Comparison of ENCODE assay signal across 23 cellular contexts in genomic region chr12:49956663-49957569, GRCh38. TPM values are rescaled to one million over a fixed set of nuclear protein-coding genes. Genes with fewer than 3 reads are reported as not detected.
DNase-seq lines count a peak whose midpoint lies in the region; TF ChIP-seq lines count a peak whose summit lies in the region.
"Had no signal": no experiment of that assay in that cellular context is flagged by ENCODE, and none has a peak within 500 bp of the region (broad histone marks: within the 10 kb centered on the region; RNA-seq: fewer than 3 reads in every experiment).

No MANE protein-coding gene starts in this region.

- H3K36me3 ChIP-seq in left ventricle myocardium inferior = no peaks in the 10 kb centered on the region

- DNase-seq in Caki2 (ENCODE audit: low read depth) (peak; percentile 30), NCI-H82 treated with DMSO at 0.1 percent for 48 hours (lab: John Stamatoyannopoulos, UW; ENCODE audit: unreplicated experiment) (peak; percentile 72), glomerular visceral epithelial cell (ENCODE audit: extremely low spot score) (peak; percentile 39), retinal pigment epithelial cell (ENCODE audit: low read depth) (peak; percentile 62), left ventricle myocardium inferior (no peak), NCI-H526 (lab: John Stamatoyannopoulos, UW) (no peak)
- DNase-seq in central memory CD4-positive, alpha-beta T cell = no peak
- no peak for DNase-seq in stimulated activated CD8-positive, alpha-beta memory T cell treated with anti-CD3 and anti-CD28 coated beads, Interleukin-4, amount 100 ng/mL, for 48 hours
- DNase-seq: C1 segment of cervical spinal cord; DMS79 treated with DMSO at 0.1 percent for 48 hours; GOT3; NCI-H1092; NCI-H146; NCI-H2029 treated with DMSO at 0.1 percent for 48 hours; NCI-H2171; NCI-H526 treated with DMSO at 0.1 percent for 48 hours; NK-92 treated with Interleukin-12 subunit alpha and Interleukin-12 subunit beta, amount 100 ng/mL, for 24 hours; Right ventricle myocardium superior had no signal

- no peaks in the 10 kb centered on the region for H3K9me3 ChIP-seq in left ventricle myocardium inferior (replicated peaks)
- H3K9me3 ChIP-seq: A549 had no signal

- H3K4me1 ChIP-seq in left ventricle myocardium inferior = peaks cover 20% of the 10 kb centered on the region

- H3K4me3 ChIP-seq in retinal pigment epithelial cell (ENCODE audit: low read length) (no peak overlapping the region), left ventricle myocardium inferior (no peak overlapping the region)
- H3K4me3 ChIP-seq: A549, SK-N-MC had no signal

- TF ChIP-seq CTCF in retinal pigment epithelial cell (conservative IDR thresholded peaks at IDR 0.05; ENCODE audit: low read depth, low read length) (no peak), left ventricle myocardium inferior (IDR thresholded peaks at IDR 0.05; ENCODE audit: borderline replicate concordance) (no peak)

- H3K27ac ChIP-seq in left ventricle myocardium inferior (replicated peaks) = no peak overlapping the region
- H3K27ac ChIP-seq: A549, KMS-11, SK-N-MC had no signal

- in situ Hi-C loops in Caki2 (cut with HindIII; ENCODE audit: low pct_unique_long_range_greater_than_20kb, low sequenced_read_pairs) = loop anchor here (25.0 kb wide), 1 partner anchor 105 kb away; the partner anchor contains the start of gene ASIC1

- H3K27me3 ChIP-seq in left ventricle myocardium inferior (ENCODE audit: low read depth) = peaks cover 86% of the 10 kb centered on the region

- intact Hi-C loops in left ventricle myocardium inferior (cut with micrococcal nuclease) = no loop called here

RNA-seq across cellular contexts. Expression of gene AQP5, which starts 4.8 kb away (rescaled TPM):
- not detected in 2 replicates for total RNA-seq in Caki2 (2014; rRNA removed; shearing (Covaris generic); ENCODE audit: low replicate concordance)
- 0.41 TPM for total RNA-seq in left ventricle myocardium inferior
- total RNA-seq: G401, MCF 10A had no signal

RNA-seq across cellular contexts. Expression of gene AQP2, which starts 6.4 kb away (rescaled TPM):
- not detected in 2 replicates for total RNA-seq in Caki2 (2014; rRNA removed; shearing (Covaris generic); ENCODE audit: low replicate concordance)
- not detected for total RNA-seq in left ventricle myocardium inferior
- total RNA-seq: G401, MCF 10A, Right ventricle myocardium superior had no signal

RNA-seq across cellular contexts. Expression of gene AQP6, which starts 15.8 kb away (rescaled TPM):
- not detected in 2 replicates for total RNA-seq in Caki2 (2014; rRNA removed; shearing (Covaris generic); ENCODE audit: low replicate concordance)
- total RNA-seq in left ventricle myocardium inferior = not detected
- total RNA-seq: MCF 10A, Right ventricle myocardium superior had no signal

RNA-seq across cellular contexts. Expression of gene FAIM2, which starts 53.2 kb away (rescaled TPM):
- not detected in 2 replicates for total RNA-seq in Caki2 (2014; rRNA removed; shearing (Covaris generic); ENCODE audit: low replicate concordance)
- total RNA-seq in left ventricle myocardium inferior = 7.4 TPM
- total RNA-seq: G401, MCF 10A had no signal

Comparison
In these comparisons a context has a peak if more than half of its experiments do, and no peak if none do; other contexts are left out.
1. DNase-seq: peak in Caki2 (single experiment), NCI-H82 treated with DMSO at 0.1 percent for 48 hours (single experiment), glomerular visceral epithelial cell (single experiment) and retinal pigment epithelial cell (single experiment); none in central memory CD4-positive, alpha-beta T cell (single experiment), left ventricle myocardium inferior (single experiment), NCI-H526 (0 of 2) and stimulated activated CD8-positive, alpha-beta memory T cell treated with anti-CD3 and anti-CD28 coated beads, Interleukin-4, amount 100 ng/mL, for 48 hours (single experiment).